ENCODE assay signal across 8 cellular contexts in genomic region chr11:1854949-1855885, GRCh38.
DNase-seq lines count a peak whose midpoint lies in the region; ATAC-seq and TF ChIP-seq lines count a peak whose summit lies in the region.

No MANE protein-coding gene starts in this region.

- H3K27ac ChIP-seq in WERI-Rb-1: no peak overlapping the region
- no peak overlapping the region for H3K27ac ChIP-seq in rectal smooth muscle tissue (ENCODE audit: low read depth, low read length)

- H3K27me3 ChIP-seq in WERI-Rb-1 (ENCODE audit: insufficient read depth, low read depth, severe bottlenecking) (peaks cover 97% of the 10 kb centered on the region), rectal smooth muscle tissue (ENCODE audit: control insufficient read depth, insufficient read depth, low read length) (no peaks in the 10 kb centered on the region), HAP-1 (ENCODE audit: low read depth) (no peaks in the 10 kb centered on the region)

- H3K9me3 ChIP-seq in WERI-Rb-1 (ENCODE audit: severe bottlenecking) (no peaks in the 10 kb centered on the region), HAP-1 (no peaks in the 10 kb centered on the region)

- ATAC-seq in GM18867 (IDR thresholded peaks at IDR 0.05; ENCODE audit: unreplicated experiment) (peak; percentile 30), HG02623 (IDR thresholded peaks at IDR 0.05; ENCODE audit: unreplicated experiment) (peak; percentile 15)

- no peak overlapping the region for H3K9ac ChIP-seq in rectal smooth muscle tissue (ENCODE audit: low read length)

- 0 out of 2 replicates have a peak, but pooled peaks have one; percentile 4 for TF ChIP-seq CTCF in WERI-Rb-1 (IDR thresholded peaks at IDR 0.05; ENCODE audit: low read depth, low read length)

- H3K4me3 ChIP-seq in WERI-Rb-1 (ENCODE audit: low read depth, low read length) (no peak overlapping the region), rectal smooth muscle tissue (ENCODE audit: low read length) (peak overlapping the region; percentile 9), HAP-1 (no peak overlapping the region)

- DNase-seq in WERI-Rb-1 (no peak), NCI-H2107 (lab: John Stamatoyannopoulos, UW) (no peak), HAP-1 (ENCODE audit: low spot score in 2 of 2) (no peak), epidermal melanocyte (ENCODE audit: insufficient read length, low spot score) (no peak), Kasumi-1 (lab: John Stamatoyannopoulos, UW) (no peak)

- H3K36me3 ChIP-seq in WERI-Rb-1: no peaks in the 10 kb centered on the region
- no peaks in the 10 kb centered on the region for H3K36me3 ChIP-seq in rectal smooth muscle tissue (ENCODE audit: control insufficient read depth, insufficient read depth, low read length)
- H3K36me3 ChIP-seq in HAP-1 (replicated peaks): no peaks in the 10 kb centered on the region

- in situ Hi-C loops in HAP-1 (cut with MboI; ENCODE audit: low sequenced_read_pairs): loop anchor here (25.0 kb wide), 1 partner anchor 307 kb away; the partner anchor contains the start of genes INS and TH

- H3K4me1 ChIP-seq in rectal smooth muscle tissue (ENCODE audit: control insufficient read depth, insufficient read depth, low read length) (no peaks in the 10 kb centered on the region), HAP-1 (no peaks in the 10 kb centered on the region)
